Comparison of ENCODE assay signal across 8 cellular contexts in genomic region chr17:35432176-35433074, GRCh38. TPM values are rescaled to one million over a fixed set of nuclear protein-coding genes. Genes with fewer than 3 reads are reported as not detected.
DNase-seq lines count a peak whose midpoint lies in the region; ATAC-seq and TF ChIP-seq lines count a peak whose summit lies in the region.

Gene SLFN12 (minus strand): TSS chr17:35432500. CDS start chr17:35423028, 9,472 bp downstream.

- H3K36me3 ChIP-seq in SJCRH30 = 0 out of 2 replicates have a peak, but pooled peaks cover 5% of the 10 kb centered on the region
- no peaks in the 10 kb centered on the region for H3K36me3 ChIP-seq in adrenal gland (replicated peaks in 1 of 2)
- H3K36me3 ChIP-seq in left ventricle myocardium inferior = no peaks in the 10 kb centered on the region

- no peaks in the 10 kb centered on the region for H3K9me3 ChIP-seq in SJCRH30 (replicated peaks)
- no peaks in the 10 kb centered on the region for H3K9me3 ChIP-seq in adrenal gland (replicated peaks in 1 of 3)
- H3K9me3 ChIP-seq in left ventricle myocardium inferior (replicated peaks) = no peaks in the 10 kb centered on the region

- 4 to 26% (median 10%) methylated on average over 22 of the region's 22 CpGs for WGBS in adrenal gland, 4 donors

- ATAC-seq in GM18502 (IDR thresholded peaks at IDR 0.05; ENCODE audit: poor library complexity, unreplicated experiment) (peak; percentile 80), HG02798 (IDR thresholded peaks at IDR 0.05; ENCODE audit: poor library complexity, unreplicated experiment) (peak; percentile 88)

- H3K27ac ChIP-seq in SJCRH30 (peak within 1 kb of the TSS; percentile 87), adrenal gland (peak within 1 kb of the TSS; percentile 81 to 97 (median 90)), left ventricle myocardium inferior (replicated peaks) (peak within 1 kb of the TSS; percentile 93)

- intact Hi-C loops in adrenal gland (cut with DNase I) (loop anchor here in 1 of 2 donors (10.0 kb wide), 1 partner anchor 188 kb away; the partner anchor contains the start of gene SLFN5), left ventricle myocardium inferior (cut with micrococcal nuclease) (loop anchor here (2.0 kb wide), 1 partner anchor 120 kb away; no protein-coding TSS in a partner anchor)

- H3K4me1 ChIP-seq in SJCRH30 = peaks cover 10% of the 10 kb centered on the region
- H3K4me1 ChIP-seq in adrenal gland (replicated peaks in 1 of 2) = peaks cover 14 to 25% of the 10 kb centered on the region in 2 donors
- H3K4me1 ChIP-seq in left ventricle myocardium inferior = peaks cover 34% of the 10 kb centered on the region

- TF ChIP-seq POLR2A in adrenal gland (IDR thresholded peaks at IDR 0.05) = peak in 1 of 2 donors; percentile 78

- peak within 1 kb of the TSS; percentile 67 for H3K4me3 ChIP-seq in SJCRH30
- H3K4me3 ChIP-seq in adrenal gland = peak within 1 kb of the TSS; percentile 2 to 89 (median 61)
- H3K4me3 ChIP-seq in left ventricle myocardium inferior = peak within 1 kb of the TSS; percentile 70

- no peaks in the 10 kb centered on the region for H3K27me3 ChIP-seq in SJCRH30
- no peaks in the 10 kb centered on the region for H3K27me3 ChIP-seq in adrenal gland
- no peaks in the 10 kb centered on the region for H3K27me3 ChIP-seq in left ventricle myocardium inferior (ENCODE audit: low read depth)

- peak; percentile 85 to 94 for DNase-seq in SJCRH30
- peak; percentile 70 to 87 (median 78) for DNase-seq in adrenal gland
- peak; percentile 45 for DNase-seq in left ventricle myocardium inferior
- peak; percentile 39 for DNase-seq in putamen (ENCODE audit: low spot score)
- DNase-seq in NCI-H524 (lab: John Stamatoyannopoulos, UW) = no peak
- no peak for DNase-seq in NCI-H1092 treated with DMSO at 0.1 percent for 48 hours (lab: John Stamatoyannopoulos, UW)

- TF ChIP-seq CTCF in adrenal gland (IDR thresholded peaks at IDR 0.05) (no peak), left ventricle myocardium inferior (IDR thresholded peaks at IDR 0.05; ENCODE audit: borderline replicate concordance) (no peak)

RNA-seq across cellular contexts. Expression of gene SLFN12, which starts in this region (rescaled TPM):
- total RNA-seq in SJCRH30 (2014; rRNA removed; shearing (Covaris generic)) = 16.3 and 19.0 TPM in 2 replicates
- 10 to 100 TPM in 7 of 8 donors, 1 to 10 TPM in 1; 5.1 to 17.1 (median 12.5) TPM for total RNA-seq in adrenal gland
- 1 to 10 TPM; 5.5 to 9.7 (median 5.6) TPM for polyA plus RNA-seq in adrenal gland
- 3.7 TPM for total RNA-seq in left ventricle myocardium inferior

Comparison
In these comparisons a context has a peak if more than half of its experiments do, and no peak if none do; other contexts are left out.
1. DNase-seq: peak in SJCRH30 (2 of 2), adrenal gland (7 of 7), left ventricle myocardium inferior (single experiment) and putamen (single experiment); none in NCI-H524 (0 of 2) and NCI-H1092 treated with DMSO at 0.1 percent for 48 hours (single experiment).
2. Peak in every context shown above with its lines, with median percentiles within 50 percentile points of each other: H3K27ac ChIP-seq and H3K4me3 ChIP-seq.